1 cellular context compared by ENCODE assay signal in the genomic region with DNA sequence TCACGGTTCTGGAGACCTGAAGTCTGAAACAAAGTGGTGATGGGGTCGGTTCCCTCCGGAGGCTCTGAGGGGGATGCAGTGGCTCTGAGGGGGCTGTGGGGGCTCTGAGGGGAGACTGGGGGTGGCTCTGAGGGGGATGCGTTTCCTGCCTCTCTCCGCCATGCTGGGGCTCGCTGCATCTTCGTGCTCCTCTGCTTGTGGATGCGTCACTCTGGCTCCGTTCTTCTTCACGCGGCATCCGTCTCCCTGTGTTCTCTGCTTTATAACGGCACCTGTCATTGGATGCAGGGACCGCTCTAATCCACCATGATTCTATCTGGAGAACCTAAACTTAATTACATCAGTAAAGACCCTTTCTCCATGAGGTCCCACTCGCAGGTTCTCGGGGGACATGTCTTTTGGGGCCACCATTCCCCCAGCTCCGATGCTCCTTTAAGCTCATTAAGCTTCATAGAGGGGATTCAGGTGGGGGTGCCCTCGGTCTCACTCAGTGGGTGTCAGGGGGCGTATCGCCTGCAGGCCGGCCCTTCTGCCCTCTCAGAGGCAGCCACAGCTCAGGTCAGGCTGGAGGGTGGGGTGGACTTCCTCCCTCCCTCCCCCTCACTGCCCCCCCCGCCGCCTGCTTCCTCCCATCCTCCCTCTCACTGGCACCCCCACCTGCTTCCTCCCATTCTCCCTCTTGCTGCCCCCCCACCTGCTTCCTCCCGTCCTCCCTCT.
TF ChIP-seq lines count a peak whose summit lies in the region.

No MANE protein-coding gene starts in this region.

TF ChIP-seq in GM12891, 5 proteins besides CTCF, POLR2A, EP300 and RAD21:
- TF ChIP-seq SPI1 (IDR thresholded peaks at IDR 0.05; ENCODE audit: low read depth, low read length) (no peak), TAF1 (IDR thresholded peaks at IDR 0.05; ENCODE audit: low read depth, low read length) (no peak), POLR2AphosphoS5 (IDR thresholded peaks at IDR 0.05; ENCODE audit: low read depth, low read length) (no peak)
